In genomic region chr2:228048838-228049490, GRCh38 we compare ENCODE assay signal across 8 cellular contexts.
DNase-seq lines count a peak whose midpoint lies in the region; ATAC-seq and TF ChIP-seq lines count a peak whose summit lies in the region.

No MANE protein-coding gene starts in this region.

- H3K4me1 ChIP-seq in Caco-2: no peaks in the 10 kb centered on the region

- H3K9me3 ChIP-seq in Caco-2: no peaks in the 10 kb centered on the region

- H3K9me3 Mint-ChIP-seq in Caco-2 (ENCODE audit: unreplicated experiment): no peaks in the 10 kb centered on the region
- no peaks in the 10 kb centered on the region for H3K9me3 Mint-ChIP-seq in activated CD4-positive, alpha-beta memory T cell treated with anti-CD3 and anti-CD28 coated beads, Interleukin-2, amount 10 ng/mL, durations not matched to agents 7 days and 5 days

- POLR2A ChIA-PET in Caco-2 (lab: Charles Lee): no interaction called here
- POLR2A ChIA-PET in activated CD4-positive, alpha-beta memory T cell treated with anti-CD3 and anti-CD28 coated beads, Interleukin-2, amount 10 ng/mL, durations not matched to agents 7 days and 5 days (lab: Charles Lee): no interaction called here

- peak; percentile 37 to 46 for DNase-seq in Caco-2
- peak; percentile 4 for DNase-seq in NCI-H2029 treated with DMSO at 0.1 percent for 48 hours (lab: John Stamatoyannopoulos, UW)
- DNase-seq in T47D (ENCODE audit: low read depth in 1 of 2, low spot score in 1 of 2): peak; percentile 27 to 67
- DNase-seq in kidney tubule cell (ENCODE audit: low spot score): peak; percentile 61
- DNase-seq in activated CD4-positive, alpha-beta memory T cell treated with anti-CD3 and anti-CD28 coated beads, Interleukin-2, amount 10 ng/mL, durations not matched to agents 7 days and 5 days: no peak
- no peak for DNase-seq in activated CD4-positive, CD25-positive, alpha-beta regulatory T cell treated with anti-CD3 and anti-CD28 coated beads, Interleukin-2, amount 50 U/mL, for 72 hours
- DNase-seq in stimulated activated CD4-positive, alpha-beta T cell treated with anti-CD3 and anti-CD28 coated beads, Interleukin-1b, Interleukin-23, amount 100 ng/mL, for 48 hours: no peak

- H3K4me1 Mint-ChIP-seq in Caco-2 (ENCODE audit: low read depth, unreplicated experiment): no peaks in the 10 kb centered on the region
- no peaks in the 10 kb centered on the region for H3K4me1 Mint-ChIP-seq in activated CD4-positive, alpha-beta memory T cell treated with anti-CD3 and anti-CD28 coated beads, Interleukin-2, amount 10 ng/mL, durations not matched to agents 7 days and 5 days

- intact Hi-C loops in Caco-2 (cut with micrococcal nuclease; ENCODE audit: unreplicated experiment): loop anchor here (1.0 to 10.0 kb wide), 4 partner anchors 136 to 609 kb away; partner anchors contain the start of gene SPHKAP

- no peaks in the 10 kb centered on the region for H3K27me3 ChIP-seq in Caco-2 (replicated peaks; ENCODE audit: control insufficient read depth, insufficient read depth, low read length)

- H3K4me3 Mint-ChIP-seq in Caco-2 (ENCODE audit: unreplicated experiment): no peak overlapping the region
- H3K4me3 Mint-ChIP-seq in activated CD4-positive, alpha-beta memory T cell treated with anti-CD3 and anti-CD28 coated beads, Interleukin-2, amount 10 ng/mL, durations not matched to agents 7 days and 5 days: no peak overlapping the region

- H3K4me3 ChIP-seq in Caco-2 (ENCODE audit: low read depth, low read length): no peak overlapping the region

- no TSS peak for BruUV-seq in Caco-2 (replicated peaks; lab: Mats Ljungman, UMichigan)

- CTCF ChIA-PET in Caco-2 (lab: Charles Lee): interaction anchor here (0.7 to 1.1 kb wide), 6 partner anchors 9 to 609 kb away, joined by 3 to 5 read pairs (median 3); no protein-coding TSS in a partner anchor
- CTCF ChIA-PET in activated CD4-positive, alpha-beta memory T cell treated with anti-CD3 and anti-CD28 coated beads, Interleukin-2, amount 10 ng/mL, durations not matched to agents 7 days and 5 days (lab: Charles Lee): no interaction called here

- no peak overlapping the region for H3K27ac Mint-ChIP-seq in Caco-2 (ENCODE audit: unreplicated experiment)
- no peak overlapping the region for H3K27ac Mint-ChIP-seq in activated CD4-positive, alpha-beta memory T cell treated with anti-CD3 and anti-CD28 coated beads, Interleukin-2, amount 10 ng/mL, durations not matched to agents 7 days and 5 days

- H3K36me3 Mint-ChIP-seq in Caco-2 (ENCODE audit: insufficient read depth, unreplicated experiment): no peaks in the 10 kb centered on the region
- no peaks in the 10 kb centered on the region for H3K36me3 Mint-ChIP-seq in activated CD4-positive, alpha-beta memory T cell treated with anti-CD3 and anti-CD28 coated beads, Interleukin-2, amount 10 ng/mL, durations not matched to agents 7 days and 5 days (ENCODE audit: low read depth)

- no peaks in the 10 kb centered on the region for H3K36me3 ChIP-seq in Caco-2 (ENCODE audit: control insufficient read depth, insufficient read depth, low read length)

- TF ChIP-seq CTCF in Caco-2 (IDR thresholded peaks at IDR 0.05; ENCODE audit: insufficient read depth in 1 of 2, low read depth in 1 of 2, low read length in 1 of 2, severe bottlenecking in 1 of 2, unreplicated experiment in 1 of 2): peak; percentile 26 to 63

- in situ Hi-C loops in T47D (cut with HindIII; ENCODE audit: low pct_unique_long_range_greater_than_20kb, low sequenced_read_pairs): no loop called here

- H3K27me3 Mint-ChIP-seq in Caco-2 (ENCODE audit: insufficient read depth, unreplicated experiment): peaks cover 6% of the 10 kb centered on the region
- H3K27me3 Mint-ChIP-seq in activated CD4-positive, alpha-beta memory T cell treated with anti-CD3 and anti-CD28 coated beads, Interleukin-2, amount 10 ng/mL, durations not matched to agents 7 days and 5 days: no peaks in the 10 kb centered on the region

- peak; percentile 77 for ATAC-seq in GM21786 (IDR thresholded peaks at IDR 0.05; ENCODE audit: unreplicated experiment)

Comparison
In these comparisons a context has a peak if more than half of its experiments do, and no peak if none do; other contexts are left out.
1. DNase-seq: peak in Caco-2 (2 of 2), NCI-H2029 treated with DMSO at 0.1 percent for 48 hours (single experiment), T47D (2 of 2) and kidney tubule cell (single experiment); none in activated CD4-positive, alpha-beta memory T cell treated with anti-CD3 and anti-CD28 coated beads, Interleukin-2, amount 10 ng/mL, durations not matched to agents 7 days and 5 days (single experiment), activated CD4-positive, CD25-positive, alpha-beta regulatory T cell treated with anti-CD3 and anti-CD28 coated beads, Interleukin-2, amount 50 U/mL, for 72 hours (single experiment) and stimulated activated CD4-positive, alpha-beta T cell treated with anti-CD3 and anti-CD28 coated beads, Interleukin-1b, Interleukin-23, amount 100 ng/mL, for 48 hours (single experiment).